ENCODE assay signal across 16 cellular contexts in genomic region chr13:30685987-30686386, GRCh38. TPM values are rescaled to one million over a fixed set of nuclear protein-coding genes. Genes with fewer than 3 reads are reported as not detected.
DNase-seq lines count a peak whose midpoint lies in the region; ATAC-seq and TF ChIP-seq lines count a peak whose summit lies in the region.
"Had no signal": no experiment of that assay in that cellular context is flagged by ENCODE, and none has a peak within 500 bp of the region (broad histone marks: within the 10 kb centered on the region; RNA-seq: fewer than 3 reads in every experiment).

No MANE protein-coding gene starts in this region.

- H2BK120ac ChIP-seq in trophoblast cell (ENCODE audit: insufficient read depth, low read length, poor library complexity): no peak overlapping the region

- no peak overlapping the region for H3K14ac ChIP-seq in trophoblast cell (ENCODE audit: low read length)

- peaks cover 2% of the 10 kb centered on the region for H3K79me1 ChIP-seq in trophoblast cell (ENCODE audit: low read length)

- no peak overlapping the region for H4K12ac ChIP-seq in trophoblast cell (ENCODE audit: low read depth, low read length)

- H2AK5ac ChIP-seq in trophoblast cell (ENCODE audit: low read length): no peak overlapping the region

- WGBS in trophoblast cell (ENCODE audit: extremely low coverage, insufficient coverage, insufficient read length): no CpG with 5 or more reads among the region's 2 CpGs

- no peak overlapping the region for H4K8ac ChIP-seq in trophoblast cell (ENCODE audit: low read depth, low read length)

- H3K4me3 ChIP-seq in HEK293 (ENCODE audit: low read depth, low read length) (no peak overlapping the region), colonic mucosa (no peak overlapping the region), trophoblast cell (ENCODE audit: low read depth, low read length) (no peak overlapping the region)
- H3K4me3 ChIP-seq: A549, GM23338 had no signal

- H3K9me3 ChIP-seq in HEK293 (ENCODE audit: control insufficient read depth, insufficient read depth, low read depth, low read length) (no peaks in the 10 kb centered on the region), colonic mucosa (no peaks in the 10 kb centered on the region), trophoblast cell (ENCODE audit: insufficient read depth, low read depth, low read length) (no peaks in the 10 kb centered on the region)
- H3K9me3 ChIP-seq: A549, BE2C had no signal

- peaks cover 2% of the 10 kb centered on the region for H3K79me2 ChIP-seq in trophoblast cell (ENCODE audit: control insufficient read depth, insufficient read depth, low read length, poor library complexity)

- H3K23ac ChIP-seq in trophoblast cell (ENCODE audit: low read length): no peak overlapping the region

- DNase-seq in M059J (ENCODE audit: low read depth) (peak; percentile 43), colonic mucosa (no peak), trophoblast cell (peak; percentile 63 to 85), HEK293T (ENCODE audit: extremely low spot score) (no peak), NCI-H1930 (lab: John Stamatoyannopoulos, UW) (no peak)
- DNase-seq: BE2C; CD4-positive, alpha-beta memory T cell; DND-41; GDM1; H9; HFFc6 had no signal

- ATAC-seq in GM19467 (IDR thresholded peaks at IDR 0.05; ENCODE audit: unreplicated experiment): no peak
- ATAC-seq: A549, GM23338 had no signal

- H3K27ac ChIP-seq in HEK293 (ENCODE audit: extremely low read depth, low read depth, low read length): no peak overlapping the region
- peak overlapping the region; percentile 39 for H3K27ac ChIP-seq in colonic mucosa
- no peak overlapping the region for H3K27ac ChIP-seq in trophoblast cell (ENCODE audit: low read depth, low read length)
- H3K27ac ChIP-seq: A549, C4-2B had no signal

- CTCF ChIA-PET in HEK293 (lab: Yijun Ruan, JAX) (interaction anchor here (0.6 kb wide), 1 partner anchor 563 kb away, joined by 4 read pairs; no protein-coding TSS in a partner anchor), HEK293T (lab: Yijun Ruan, JAX) (interaction anchor here (0.7 to 1.3 kb wide), 2 partner anchors 113 to 363 kb away, joined by 3 to 4 read pairs; no protein-coding TSS in a partner anchor)

- TF ChIP-seq CTCF in HEK293 (tag by site-specific recombination; IDR thresholded peaks at IDR 0.05) (no peak), colonic mucosa (IDR thresholded peaks at IDR 0.05) (no peak)

- no peak overlapping the region for H3K4ac ChIP-seq in trophoblast cell (ENCODE audit: low read depth, low read length)

- H3K27me3 ChIP-seq in colonic mucosa (no peaks in the 10 kb centered on the region), trophoblast cell (ENCODE audit: insufficient read depth, low read length) (no peaks in the 10 kb centered on the region)
- H3K27me3 ChIP-seq: BE2C had no signal

- H3K36me3 ChIP-seq in HEK293 (ENCODE audit: control insufficient read depth in 2 of 2, insufficient read depth in 1 of 2, low read length in 2 of 2): no peaks in the 10 kb centered on the region
- H3K36me3 ChIP-seq in colonic mucosa: no peaks in the 10 kb centered on the region
- no peaks in the 10 kb centered on the region for H3K36me3 ChIP-seq in trophoblast cell (ENCODE audit: control insufficient read depth in 1 of 2, insufficient read depth in 2 of 2, low read length in 2 of 2)
- H3K36me3 ChIP-seq: BE2C had no signal

- H3K18ac ChIP-seq in trophoblast cell (ENCODE audit: low read length): no peak overlapping the region

- no peak overlapping the region for H4K91ac ChIP-seq in trophoblast cell (ENCODE audit: low read depth, low read length)

- no peaks in the 10 kb centered on the region for H3K4me1 ChIP-seq in HEK293 (ENCODE audit: control insufficient read depth, insufficient read depth, low read length)
- H3K4me1 ChIP-seq in colonic mucosa: no peaks in the 10 kb centered on the region
- peaks cover 0 to 7% of the 10 kb centered on the region in 2 experiments for H3K4me1 ChIP-seq in trophoblast cell (ENCODE audit: control insufficient read depth in 1 of 2, insufficient read depth in 2 of 2, low read length in 2 of 2)

- H2BK5ac ChIP-seq in trophoblast cell (ENCODE audit: low read depth, low read length, poor library complexity): no peak overlapping the region

- H2AFZ ChIP-seq in trophoblast cell (ENCODE audit: insufficient read depth, low read length, poor library complexity): no peak overlapping the region
- H2AFZ ChIP-seq: GM23338 had no signal

- H2BK12ac ChIP-seq in trophoblast cell (ENCODE audit: low read length): no peak overlapping the region

- no peak overlapping the region for H3K4me2 ChIP-seq in trophoblast cell (ENCODE audit: low read length)
- H3K4me2 ChIP-seq: A549, GM23338 had no signal

- POLR2A ChIA-PET in HEK293 (lab: Yijun Ruan, JAX) (no interaction called here), HEK293T (lab: Yijun Ruan, JAX) (no interaction called here)

- intact Hi-C loops in colonic mucosa (cut with DNase I): no loop called here

- H3K9ac ChIP-seq in colonic mucosa (ENCODE audit: low read depth in 2 of 2, low read length in 2 of 2) (no peak overlapping the region), trophoblast cell (ENCODE audit: low read length) (no peak overlapping the region)

TF ChIP-seq in HEK293, 187 proteins besides CTCF, POLR2A, EP300 and RAD21 (continues in another document):
- TF ChIP-seq SP2 (tag by site-specific recombination; IDR thresholded peaks at IDR 0.05) (no peak), ZSCAN18 (tag by site-specific recombination; IDR thresholded peaks at IDR 0.05) (no peak), ZNF585B (tag by site-specific recombination; IDR thresholded peaks at IDR 0.05) (no peak), ZNF302 (tag by site-specific recombination; IDR thresholded peaks at IDR 0.05; ENCODE audit: low read depth) (no peak), TCF7L2 (IDR thresholded peaks at IDR 0.05; ENCODE audit: borderline replicate concordance, low read depth, low read length) (no peak), GFI1B (tag by site-specific recombination; IDR thresholded peaks at IDR 0.05) (no peak), ZNF394 (tag by site-specific recombination; IDR thresholded peaks at IDR 0.05; ENCODE audit: borderline replicate concordance) (no peak), ZNF791 (tag by site-specific recombination; IDR thresholded peaks at IDR 0.05) (no peak)

TF ChIP-seq in HEK293T, 16 proteins besides CTCF, POLR2A, EP300 and RAD21:
- TF ChIP-seq NFRKB (IDR thresholded peaks at IDR 0.05) (no peak), TARDBP (IDR thresholded peaks at IDR 0.05) (no peak)

RNA-seq across cellular contexts. Expression of gene ALOX5AP, which starts 49.4 kb away (rescaled TPM):
- 0.52 and 1.2 TPM in 2 replicates for total RNA-seq in M059J (2014; rRNA removed; shearing (Covaris generic))
- 1 to 10 TPM; 5.0 to 5.1 TPM for total RNA-seq in colonic mucosa
- 3.3 and 3.5 TPM in 2 replicates for polyA plus RNA-seq in trophoblast cell (2013)
- total RNA-seq: GM23338, H9, HFFc6 had no signal

Comparison
In these comparisons a context has a peak if more than half of its experiments do, and no peak if none do; other contexts are left out.
1. DNase-seq: peak in M059J (single experiment) and trophoblast cell (2 of 2); none in colonic mucosa (single experiment), HEK293T (single experiment) and NCI-H1930 (0 of 2).